In genomic region chr21:46368533-46369285, GRCh38 we compare ENCODE assay signal across 8 cellular contexts. TPM values are rescaled to one million over a fixed set of nuclear protein-coding genes. Genes with fewer than 3 reads are reported as not detected.
DNase-seq lines count a peak whose midpoint lies in the region; ATAC-seq and TF ChIP-seq lines count a peak whose summit lies in the region.

No MANE protein-coding gene starts in this region.

- peaks cover 4 to 61% of the 10 kb centered on the region in 2 donors for H3K36me3 ChIP-seq in gastrocnemius medialis

- in situ Hi-C loops in gastrocnemius medialis (cut with MboI; ENCODE audit: low sequenced_read_pairs in 4 of 4) = no loop called here

- no peaks in the 10 kb centered on the region for H3K9me3 ChIP-seq in gastrocnemius medialis

- DNase-seq in activated CD8-positive, alpha-beta memory T cell treated with anti-CD3 and anti-CD28 coated beads for 48 hours (ENCODE audit: low read depth in 2 of 3, low spot score in 2 of 3) = peak in 2 of 3 experiments; percentile 9 to 18
- peak; percentile 62 to 69 for DNase-seq in gastrocnemius medialis
- DNase-seq in pons (ENCODE audit: low spot score) = no peak
- DNase-seq in DMS79 (lab: John Stamatoyannopoulos, UW) = no peak
- no peak for DNase-seq in erythroblast (lab: John Stamatoyannopoulos, UW)

- peaks cover 16 to 50% of the 10 kb centered on the region in 2 donors for H3K4me1 ChIP-seq in gastrocnemius medialis

- TF ChIP-seq POLR2A in GM18505 (IDR thresholded peaks at IDR 0.05; ENCODE audit: borderline replicate concordance, extremely low read depth, insufficient read depth, insufficient read length) (peak; percentile 64), gastrocnemius medialis (IDR thresholded peaks at IDR 0.05) (peak in 1 of 2 donors; percentile 25), erythroblast (IDR thresholded peaks at IDR 0.05; ENCODE audit: low read length) (no peak)

- ATAC-seq in GM18505 (IDR thresholded peaks at IDR 0.05; ENCODE audit: unreplicated experiment) (peak; percentile 49), HG02798 (IDR thresholded peaks at IDR 0.05; ENCODE audit: poor library complexity, unreplicated experiment) (peak; percentile 65), gastrocnemius medialis (peak; percentile 72 to 81), HG02885 (IDR thresholded peaks at IDR 0.05; ENCODE audit: poor library complexity, unreplicated experiment) (no peak)

- H3K27ac ChIP-seq in gastrocnemius medialis = peak overlapping the region; percentile 97 to 99 (median 98)

- H3K27me3 ChIP-seq in gastrocnemius medialis = no peaks in the 10 kb centered on the region

- no peak for TF ChIP-seq CTCF in gastrocnemius medialis (IDR thresholded peaks at IDR 0.05 in 4 of 5, conservative IDR thresholded peaks at IDR 0.05 in 1 of 5)

- H3K4me3 ChIP-seq in gastrocnemius medialis = peak overlapping the region in 2 of 4 donors; percentile 4 to 14

- intact Hi-C loops in gastrocnemius medialis (cut with DNase I; ENCODE audit: low total_unique reads) = no loop called here

RNA-seq across cellular contexts. Expression of gene PCNT, which starts 44.8 kb away (rescaled TPM):
- total RNA-seq in gastrocnemius medialis = 100 to 1,000 TPM; 200 to 431 (median 290) TPM

RNA-seq across cellular contexts. Expression of gene C21orf58, which starts 45.0 kb away (rescaled TPM):
- total RNA-seq in gastrocnemius medialis = 1 to 10 TPM in 1 of 4 donors, under 1 TPM in 3; 0.44 to 1.6 (median 0.74) TPM

Comparison
In these comparisons a context has a peak if more than half of its experiments do, and no peak if none do; other contexts are left out.
1. DNase-seq: peak in activated CD8-positive, alpha-beta memory T cell treated with anti-CD3 and anti-CD28 coated beads for 48 hours (2 of 3) and gastrocnemius medialis (2 of 2); none in pons (single experiment), DMS79 (single experiment) and erythroblast (0 of 2).